In genomic region chr7:26153246-26153822, GRCh38 we compare ENCODE assay signal across 8 cellular contexts. TPM values are rescaled to one million over a fixed set of nuclear protein-coding genes. Genes with fewer than 3 reads are reported as not detected.
DNase-seq lines count a peak whose midpoint lies in the region; ATAC-seq and TF ChIP-seq lines count a peak whose summit lies in the region.

No MANE protein-coding gene starts in this region.

- peaks cover 20% of the 10 kb centered on the region for H3F3A ChIP-seq in GM23248 (ENCODE audit: insufficient read depth)

- in situ Hi-C loops in GM23248 (cut with MboI) = no loop called here

- DNase-seq in GM23248 = no peak
- DNase-seq in T-helper 17 cell = no peak
- no peak for DNase-seq in fibroblast of pulmonary artery (ENCODE audit: low read depth)
- no peak for DNase-seq in NCI-H2227 treated with DMSO at 0.1 percent for 48 hours (lab: John Stamatoyannopoulos, UW)
- DNase-seq in AG08395 (ENCODE audit: low spot score) = no peak
- DNase-seq in nucleus accumbens (lab: John Stamatoyannopoulos, UW) = no peak

- H3K9ac ChIP-seq in GM23248 = no peak overlapping the region

- H4K20me1 ChIP-seq in GM23248 (ENCODE audit: insufficient read depth) = no peaks in the 10 kb centered on the region

- peaks cover 17% of the 10 kb centered on the region for H3K4me1 ChIP-seq in GM23248 (ENCODE audit: insufficient read depth)

- peaks cover 47% of the 10 kb centered on the region for H3K4me1 Mint-ChIP-seq in T-helper 17 cell

- H3K27me3 Mint-ChIP-seq in T-helper 17 cell = no peaks in the 10 kb centered on the region

- peaks cover 2% of the 10 kb centered on the region for H3K36me3 Mint-ChIP-seq in T-helper 17 cell (ENCODE audit: low read depth)

- ATAC-seq in T-helper 17 cell (no peak), HG03520 (IDR thresholded peaks at IDR 0.05; ENCODE audit: unreplicated experiment) (no peak)

- H3K9me2 ChIP-seq in GM23248 (ENCODE audit: insufficient read depth) = no peaks in the 10 kb centered on the region

- H3K9me3 ChIP-seq in GM23248 (ENCODE audit: low read depth) (no peaks in the 10 kb centered on the region), T-helper 17 cell (ENCODE audit: control insufficient read depth, low read length, poor library complexity, severe bottlenecking) (no peaks in the 10 kb centered on the region)

- TF ChIP-seq CTCF in fibroblast of pulmonary artery (IDR thresholded peaks at IDR 0.05; ENCODE audit: low read length, missing control alignments) = no peak

- peak overlapping the region; percentile 94 for H3K4me3 Mint-ChIP-seq in T-helper 17 cell

- no peak overlapping the region for H3K27ac ChIP-seq in GM23248
- H3K27ac ChIP-seq in skin epidermis = peak overlapping the region in 19 of 21 experiments; percentile 27 to 83 (median 69)

- H2AFZ ChIP-seq in GM23248 = 0 out of 2 replicates have a peak overlapping the region, but pooled peaks have one; percentile 72

- H3K36me3 ChIP-seq in GM23248 (ENCODE audit: low read depth) = no peaks in the 10 kb centered on the region

- no peak overlapping the region; the same call in 1 of the 2 replicates for H3K4me3 ChIP-seq in GM23248
- H3K4me3 ChIP-seq in fibroblast of pulmonary artery (replicated peaks; ENCODE audit: low read depth, low read length) = peak overlapping the region; percentile 58
- H3K4me3 ChIP-seq in skin epidermis = peak overlapping the region; percentile 43 to 74 (median 64)

- 46 to 49% methylated on average over 18 of the region's 18 CpGs for WGBS in GM23248 (ENCODE audit: low coverage in 1 of 2, low lambda C conversion rate in 2 of 2, missing lambda C conversion rate in 2 of 2), 2 experiments

- H3K4me2 ChIP-seq in GM23248 (ENCODE audit: unreplicated experiment) = no peak overlapping the region

- H3K27me3 ChIP-seq in GM23248 (replicated peaks; ENCODE audit: insufficient read depth) = peaks cover 28% of the 10 kb centered on the region

- H3K27ac Mint-ChIP-seq in T-helper 17 cell = peak overlapping the region; percentile 98

- H3K79me2 ChIP-seq in GM23248 (ENCODE audit: insufficient read depth) = no peaks in the 10 kb centered on the region

RNA-seq across cellular contexts. Expression of gene NFE2L3, which starts 1.3 kb away (rescaled TPM):
- 0.76 and 1.4 TPM in 2 replicates for total RNA-seq in GM23248 (2014; rRNA removed; shearing (Covaris generic))
- polyA plus RNA-seq in GM23248 (2016; fragmentation: Nextera tagmentation; extraction: Ambion mirVana) = 0.41 and 0.70 TPM in 2 replicates
- 1 to 10 TPM; 3.9 to 4.3 TPM for total RNA-seq in T-helper 17 cell

RNA-seq across cellular contexts. Expression of gene HNRNPA2B1, which starts 47.2 kb away (rescaled TPM):
- 125 and 134 TPM in 2 replicates for total RNA-seq in GM23248 (2014; rRNA removed; shearing (Covaris generic))
- 493 and 529 TPM in 2 replicates for polyA plus RNA-seq in GM23248 (2016; fragmentation: Nextera tagmentation; extraction: Ambion mirVana)
- 100 to 1,000 TPM; 392 to 399 TPM for total RNA-seq in T-helper 17 cell

RNA-seq across cellular contexts. Expression of gene CBX3, which starts 48.2 kb away (rescaled TPM):
- 109 and 122 TPM in 2 replicates for total RNA-seq in GM23248 (2014; rRNA removed; shearing (Covaris generic))
- polyA plus RNA-seq in GM23248 (2016; fragmentation: Nextera tagmentation; extraction: Ambion mirVana) = 71.1 and 73.3 TPM in 2 replicates
- 100 to 1,000 TPM in 1 of 2 donors, 10 to 100 TPM in 1; 98.3 to 102 TPM for total RNA-seq in T-helper 17 cell
